1 cellular context compared by ENCODE assay signal in the genomic region with DNA sequence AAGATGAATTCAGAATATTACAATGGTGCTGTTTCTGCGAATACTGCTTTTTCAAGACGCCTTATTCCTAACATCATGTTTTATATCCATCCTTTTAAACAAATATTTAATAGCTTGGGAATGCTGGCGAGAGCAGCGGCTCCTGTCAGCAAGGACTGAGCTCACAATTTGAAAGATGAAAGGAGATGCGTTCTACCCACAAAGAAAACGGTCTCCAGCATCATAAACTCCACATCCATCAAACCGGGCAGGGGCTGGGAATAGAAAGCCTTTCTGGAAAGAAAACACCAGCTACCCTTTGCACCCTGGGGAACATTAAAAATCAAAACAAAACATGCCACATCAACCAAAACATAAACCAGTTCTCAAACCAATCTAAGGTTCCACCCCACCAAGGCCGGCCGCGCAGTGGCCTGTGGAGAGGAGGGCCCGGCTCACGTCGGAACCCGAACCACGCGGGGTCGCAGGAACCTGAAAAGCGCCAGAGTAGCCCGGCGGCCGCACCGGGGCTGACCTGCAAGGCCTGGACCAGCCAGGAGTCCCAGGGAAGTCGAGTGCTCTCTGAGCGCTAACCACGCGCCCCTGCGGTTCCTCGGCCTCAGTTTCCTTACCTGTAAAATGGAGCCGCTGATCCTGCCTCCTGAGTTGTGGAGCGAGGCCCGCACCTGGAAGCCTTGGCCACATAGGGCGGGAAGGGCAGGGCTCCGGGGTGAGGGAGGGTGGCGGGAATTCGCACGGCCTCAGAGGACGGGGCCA.
TF ChIP-seq lines count a peak whose summit lies in the region.

No MANE protein-coding gene starts in this region.

TF ChIP-seq in H1, 55 proteins besides CTCF, POLR2A, EP300 and RAD21 (continued from another document):
- TF ChIP-seq, protein P1, sequence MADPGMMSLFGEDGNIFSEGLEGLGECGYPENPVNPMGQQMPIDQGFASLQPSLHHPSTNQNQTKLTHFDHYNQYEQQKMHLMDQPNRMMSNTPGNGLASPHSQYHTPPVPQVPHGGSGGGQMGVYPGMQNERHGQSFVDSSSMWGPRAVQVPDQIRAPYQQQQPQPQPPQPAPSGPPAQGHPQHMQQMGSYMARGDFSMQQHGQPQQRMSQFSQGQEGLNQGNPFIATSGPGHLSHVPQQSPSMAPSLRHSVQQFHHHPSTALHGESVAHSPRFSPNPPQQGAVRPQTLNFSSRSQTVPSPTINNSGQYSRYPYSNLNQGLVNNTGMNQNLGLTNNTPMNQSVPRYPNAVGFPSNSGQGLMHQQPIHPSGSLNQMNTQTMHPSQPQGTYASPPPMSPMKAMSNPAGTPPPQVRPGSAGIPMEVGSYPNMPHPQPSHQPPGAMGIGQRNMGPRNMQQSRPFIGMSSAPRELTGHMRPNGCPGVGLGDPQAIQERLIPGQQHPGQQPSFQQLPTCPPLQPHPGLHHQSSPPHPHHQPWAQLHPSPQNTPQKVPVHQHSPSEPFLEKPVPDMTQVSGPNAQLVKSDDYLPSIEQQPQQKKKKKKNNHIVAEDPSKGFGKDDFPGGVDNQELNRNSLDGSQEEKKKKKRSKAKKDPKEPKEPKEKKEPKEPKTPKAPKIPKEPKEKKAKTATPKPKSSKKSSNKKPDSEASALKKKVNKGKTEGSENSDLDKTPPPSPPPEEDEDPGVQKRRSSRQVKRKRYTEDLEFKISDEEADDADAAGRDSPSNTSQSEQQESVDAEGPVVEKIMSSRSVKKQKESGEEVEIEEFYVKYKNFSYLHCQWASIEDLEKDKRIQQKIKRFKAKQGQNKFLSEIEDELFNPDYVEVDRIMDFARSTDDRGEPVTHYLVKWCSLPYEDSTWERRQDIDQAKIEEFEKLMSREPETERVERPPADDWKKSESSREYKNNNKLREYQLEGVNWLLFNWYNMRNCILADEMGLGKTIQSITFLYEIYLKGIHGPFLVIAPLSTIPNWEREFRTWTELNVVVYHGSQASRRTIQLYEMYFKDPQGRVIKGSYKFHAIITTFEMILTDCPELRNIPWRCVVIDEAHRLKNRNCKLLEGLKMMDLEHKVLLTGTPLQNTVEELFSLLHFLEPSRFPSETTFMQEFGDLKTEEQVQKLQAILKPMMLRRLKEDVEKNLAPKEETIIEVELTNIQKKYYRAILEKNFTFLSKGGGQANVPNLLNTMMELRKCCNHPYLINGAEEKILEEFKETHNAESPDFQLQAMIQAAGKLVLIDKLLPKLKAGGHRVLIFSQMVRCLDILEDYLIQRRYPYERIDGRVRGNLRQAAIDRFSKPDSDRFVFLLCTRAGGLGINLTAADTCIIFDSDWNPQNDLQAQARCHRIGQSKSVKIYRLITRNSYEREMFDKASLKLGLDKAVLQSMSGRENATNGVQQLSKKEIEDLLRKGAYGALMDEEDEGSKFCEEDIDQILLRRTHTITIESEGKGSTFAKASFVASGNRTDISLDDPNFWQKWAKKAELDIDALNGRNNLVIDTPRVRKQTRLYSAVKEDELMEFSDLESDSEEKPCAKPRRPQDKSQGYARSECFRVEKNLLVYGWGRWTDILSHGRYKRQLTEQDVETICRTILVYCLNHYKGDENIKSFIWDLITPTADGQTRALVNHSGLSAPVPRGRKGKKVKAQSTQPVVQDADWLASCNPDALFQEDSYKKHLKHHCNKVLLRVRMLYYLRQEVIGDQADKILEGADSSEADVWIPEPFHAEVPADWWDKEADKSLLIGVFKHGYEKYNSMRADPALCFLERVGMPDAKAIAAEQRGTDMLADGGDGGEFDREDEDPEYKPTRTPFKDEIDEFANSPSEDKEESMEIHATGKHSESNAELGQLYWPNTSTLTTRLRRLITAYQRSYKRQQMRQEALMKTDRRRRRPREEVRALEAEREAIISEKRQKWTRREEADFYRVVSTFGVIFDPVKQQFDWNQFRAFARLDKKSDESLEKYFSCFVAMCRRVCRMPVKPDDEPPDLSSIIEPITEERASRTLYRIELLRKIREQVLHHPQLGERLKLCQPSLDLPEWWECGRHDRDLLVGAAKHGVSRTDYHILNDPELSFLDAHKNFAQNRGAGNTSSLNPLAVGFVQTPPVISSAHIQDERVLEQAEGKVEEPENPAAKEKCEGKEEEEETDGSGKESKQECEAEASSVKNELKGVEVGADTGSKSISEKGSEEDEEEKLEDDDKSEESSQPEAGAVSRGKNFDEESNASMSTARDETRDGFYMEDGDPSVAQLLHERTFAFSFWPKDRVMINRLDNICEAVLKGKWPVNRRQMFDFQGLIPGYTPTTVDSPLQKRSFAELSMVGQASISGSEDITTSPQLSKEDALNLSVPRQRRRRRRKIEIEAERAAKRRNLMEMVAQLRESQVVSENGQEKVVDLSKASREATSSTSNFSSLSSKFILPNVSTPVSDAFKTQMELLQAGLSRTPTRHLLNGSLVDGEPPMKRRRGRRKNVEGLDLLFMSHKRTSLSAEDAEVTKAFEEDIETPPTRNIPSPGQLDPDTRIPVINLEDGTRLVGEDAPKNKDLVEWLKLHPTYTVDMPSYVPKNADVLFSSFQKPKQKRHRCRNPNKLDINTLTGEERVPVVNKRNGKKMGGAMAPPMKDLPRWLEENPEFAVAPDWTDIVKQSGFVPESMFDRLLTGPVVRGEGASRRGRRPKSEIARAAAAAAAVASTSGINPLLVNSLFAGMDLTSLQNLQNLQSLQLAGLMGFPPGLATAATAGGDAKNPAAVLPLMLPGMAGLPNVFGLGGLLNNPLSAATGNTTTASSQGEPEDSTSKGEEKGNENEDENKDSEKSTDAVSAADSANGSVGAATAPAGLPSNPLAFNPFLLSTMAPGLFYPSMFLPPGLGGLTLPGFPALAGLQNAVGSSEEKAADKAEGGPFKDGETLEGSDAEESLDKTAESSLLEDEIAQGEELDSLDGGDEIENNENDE (IDR thresholded peaks at IDR 0.05; ENCODE audit: insufficient replicate concordance, low read length), result no peak
- TF ChIP-seq TCF12 (IDR thresholded peaks at IDR 0.05; ENCODE audit: low read depth, low read length) (no peak), TEAD4 (IDR thresholded peaks at IDR 0.05; ENCODE audit: low read depth, low read length) (no peak)
